ENCODE assay signal across 9 cellular contexts in the genomic region with DNA sequence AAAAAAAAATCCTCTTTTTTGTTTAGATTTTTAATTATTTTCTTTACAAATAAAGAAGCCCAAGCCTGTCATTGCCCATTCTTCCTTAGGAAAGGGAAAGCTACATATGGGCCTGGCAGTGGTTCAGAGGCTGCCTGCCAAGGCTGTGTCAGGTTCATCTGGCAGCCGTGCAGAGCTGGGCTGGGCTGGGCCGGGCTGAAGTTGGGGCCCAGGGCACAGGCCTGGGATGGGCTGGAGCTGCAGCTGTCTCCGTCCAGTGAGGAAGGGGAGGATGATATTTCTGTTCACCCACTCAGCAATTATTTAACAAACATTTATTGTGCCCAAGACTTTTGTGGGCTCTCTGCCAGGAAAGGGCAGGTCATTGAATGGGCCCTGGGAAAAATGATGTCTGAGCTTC. TPM values are rescaled to one million over a fixed set of nuclear protein-coding genes. Genes with fewer than 3 reads are reported as not detected.
A peak's percentile ranks its signal among the peaks of the same experiment; 100 is the strongest.
DNase-seq lines count a peak whose midpoint lies in the region; ATAC-seq, FAIRE-seq and TF ChIP-seq lines count a peak whose summit lies in the region.
"Had no signal": no experiment of that assay in that cellular context is flagged by ENCODE, and none has a peak within 500 bp of the region (broad histone marks: within the 10 kb centered on the region; RNA-seq: fewer than 3 reads in every experiment).

No MANE protein-coding gene starts in this region.

- 35% methylated on average over 3 of the region's 3 CpGs for WGBS in suprapubic skin

- peak; percentile 27 for DNase-seq in AG08395 (ENCODE audit: low spot score)
- peak; percentile 85 for DNase-seq in NCI-H2196 (lab: John Stamatoyannopoulos, UW; ENCODE audit: unreplicated experiment)
- peak; percentile 25 for DNase-seq in endothelial cell of umbilical vein (ENCODE audit: low read depth, low spot score)
- DNase-seq in medulla oblongata (ENCODE audit: extremely low spot score) = peak; percentile 62
- no peak for DNase-seq in HuH-7 (ENCODE audit: low spot score)
- DNase-seq in GM12892 (ENCODE audit: insufficient read length) = no peak
- no peak for DNase-seq in suprapubic skin (ENCODE audit: low spot score in 2 of 2)
- DNase-seq: effector memory CD4-positive, alpha-beta T cell had no signal

- TF ChIP-seq POLR2A in endothelial cell of umbilical vein (IDR thresholded peaks at IDR 0.05; ENCODE audit: low read depth, low read length) = no peak
- no peak for TF ChIP-seq POLR2A in GM12892 (IDR thresholded peaks at IDR 0.05; ENCODE audit: low read depth, low read length)
- TF ChIP-seq POLR2A in suprapubic skin (IDR thresholded peaks at IDR 0.05) = no peak

- no peaks in the 10 kb centered on the region for H3K9me3 ChIP-seq in endothelial cell of umbilical vein (replicated peaks; ENCODE audit: control insufficient read depth, insufficient read depth, low read length)
- H3K9me3 ChIP-seq in suprapubic skin = no peaks in the 10 kb centered on the region

- no peaks in the 10 kb centered on the region for H4K20me1 ChIP-seq in endothelial cell of umbilical vein (replicated peaks; ENCODE audit: control insufficient read depth, extremely low read depth, insufficient read depth, low read length)

- H3K4me2 ChIP-seq in endothelial cell of umbilical vein (ENCODE audit: insufficient read depth, low read length) = no peak overlapping the region

- no TSS peak for BruUV-seq in endothelial cell of umbilical vein (replicated peaks; lab: Mats Ljungman, UMichigan)

- no peak for FAIRE-seq in endothelial cell of umbilical vein (lab: Jason Lieb, UNC)
- FAIRE-seq in GM12892 (lab: Jason Lieb, UNC) = no peak

- H3K4me1 ChIP-seq in endothelial cell of umbilical vein (ENCODE audit: control insufficient read depth, extremely low read depth, insufficient read depth, low read length) (no peaks in the 10 kb centered on the region), suprapubic skin (peaks cover 5% of the 10 kb centered on the region)

- no peak for TF ChIP-seq EP300 in suprapubic skin (IDR thresholded peaks at IDR 0.05)

- H3K27ac ChIP-seq in endothelial cell of umbilical vein (ENCODE audit: insufficient read depth, low read depth, low read length) (no peak overlapping the region), suprapubic skin (no peak overlapping the region)

- H2AFZ ChIP-seq in endothelial cell of umbilical vein (ENCODE audit: low read depth, low read length) = no peak overlapping the region

- H3K4me3 ChIP-seq in endothelial cell of umbilical vein (replicated peaks in 1 of 3; ENCODE audit: insufficient read depth in 1 of 3, low read depth in 1 of 3, low read length in 3 of 3) (no peak overlapping the region), suprapubic skin (no peak overlapping the region)

- no peak for TF ChIP-seq CTCF in endothelial cell of umbilical vein (IDR thresholded peaks at IDR 0.05; ENCODE audit: extremely low read depth in 1 of 2, insufficient read depth in 1 of 2, low read depth in 1 of 2, low read length in 2 of 2)
- no peak for TF ChIP-seq CTCF in suprapubic skin (IDR thresholded peaks at IDR 0.05)

- no peak overlapping the region for H3K9ac ChIP-seq in endothelial cell of umbilical vein (replicated peaks; ENCODE audit: extremely low read depth, insufficient read depth, low read length)

- H3K27me3 ChIP-seq in endothelial cell of umbilical vein (ENCODE audit: control insufficient read depth in 2 of 2, insufficient read depth in 2 of 2, low read length in 2 of 2) = peaks cover 2 to 5% of the 10 kb centered on the region in 2 experiments
- H3K27me3 ChIP-seq in suprapubic skin = no peaks in the 10 kb centered on the region

- POLR2A ChIA-PET in endothelial cell of umbilical vein (lab: Charles Lee) = no interaction called here

- H3K79me2 ChIP-seq in endothelial cell of umbilical vein (ENCODE audit: control insufficient read depth, insufficient read depth, low read length) = no peaks in the 10 kb centered on the region

- no peaks in the 10 kb centered on the region for H3K9me1 ChIP-seq in endothelial cell of umbilical vein (replicated peaks; ENCODE audit: control insufficient read depth, extremely low read depth, insufficient read depth, low read length)

- no peak for ATAC-seq in HG02970 (IDR thresholded peaks at IDR 0.05; ENCODE audit: low FRiP score, unreplicated experiment)

- dilution Hi-C loops in endothelial cell of umbilical vein (cut with MboI; ENCODE audit: extremely low pct_ligation_motif_present, low sequenced_read_pairs) = no loop called here

- CTCF ChIA-PET in endothelial cell of umbilical vein (lab: Charles Lee) = interaction anchor here (1.2 to 14.3 kb wide), 5 partner anchors 8 to 192 kb away, joined by 3 to 306 read pairs (median 7); no protein-coding TSS in a partner anchor

- H3K36me3 ChIP-seq in endothelial cell of umbilical vein (ENCODE audit: control insufficient read depth in 2 of 2, extremely low read depth in 1 of 2, insufficient read depth in 2 of 2, low read length in 2 of 2) = no peaks in the 10 kb centered on the region
- H3K36me3 ChIP-seq in suprapubic skin = no peaks in the 10 kb centered on the region

- intact Hi-C loops in endothelial cell of umbilical vein (cut with micrococcal nuclease) = no loop called here

TF ChIP-seq in endothelial cell of umbilical vein, 7 proteins besides CTCF, POLR2A, EP300 and RAD21:
- TF ChIP-seq, protein P1, sequence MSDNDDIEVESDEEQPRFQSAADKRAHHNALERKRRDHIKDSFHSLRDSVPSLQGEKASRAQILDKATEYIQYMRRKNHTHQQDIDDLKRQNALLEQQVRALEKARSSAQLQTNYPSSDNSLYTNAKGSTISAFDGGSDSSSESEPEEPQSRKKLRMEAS (IDR thresholded peaks at IDR 0.05; ENCODE audit: insufficient read depth, insufficient read length) = no peak
- TF ChIP-seq EZH2 (IDR thresholded peaks at IDR 0.05; ENCODE audit: borderline replicate concordance, low read depth, low read length, severe bottlenecking) (no peak), FOS (IDR thresholded peaks at IDR 0.05; ENCODE audit: borderline replicate concordance, insufficient read depth, low read length) (no peak), POLR2AphosphoS5 (IDR thresholded peaks at IDR 0.05; ENCODE audit: insufficient read depth, low read depth, low read length) (no peak), MYC (IDR thresholded peaks at IDR 0.05; ENCODE audit: low read depth, low read length) (no peak), JUN (IDR thresholded peaks at IDR 0.05; ENCODE audit: borderline replicate concordance, insufficient read depth, insufficient read length, low read depth) (no peak), GATA2 (IDR thresholded peaks at IDR 0.05; ENCODE audit: insufficient read depth, insufficient read length, low read depth, low read length) (no peak)
TF ChIP-seq in endothelial cell of umbilical vein: peak in this region for 0.

RNA-seq across cellular contexts. Expression of a gene that starts 4.6 kb away (rescaled TPM):
- total RNA-seq in endothelial cell of umbilical vein (6.1 and 9.5 TPM in 2 replicates), suprapubic skin (10 to 100 TPM in 1 of 4 donors, 1 to 10 TPM in 3; 2.2 to 10.9 (median 3.5) TPM)
- 1.7 and 2.5 TPM in 2 replicates for polyA plus RNA-seq in endothelial cell of umbilical vein
- polyA plus RNA-seq in endothelial cell of umbilical vein (2011; cell fraction: cytosol; rRNA removed) = 1.6 and 1.9 TPM in 2 replicates
- 5.4 and 7.8 TPM in 2 replicates for polyA plus RNA-seq in endothelial cell of umbilical vein (2011; cell fraction: nucleus; rRNA removed)
- 5.2 and 7.3 TPM in 2 replicates for polyA plus RNA-seq in endothelial cell of umbilical vein (2012)
- 1.8 and 4.1 TPM in 2 replicates for polyA minus RNA-seq in endothelial cell of umbilical vein
- 5.5 TPM for polyA minus RNA-seq in endothelial cell of umbilical vein (2011; cell fraction: cytosol; rRNA and poly(A)+ RNA removed)
- polyA minus RNA-seq in endothelial cell of umbilical vein (2011; cell fraction: nucleus; rRNA and poly(A)+ RNA removed) = 3.6 and 5.2 TPM in 2 replicates
- 0.25 TPM for polyA plus RNA-seq in GM12892 (2012; ENCODE audit: missing spikeins)

RNA-seq across cellular contexts. Expression of a gene that starts 11.4 kb away (rescaled TPM):
- total RNA-seq in endothelial cell of umbilical vein = 78.9 and 79.0 TPM in 2 replicates
- polyA plus RNA-seq in endothelial cell of umbilical vein = 65.1 and 69.7 TPM in 2 replicates
- 86.7 and 89.2 TPM in 2 replicates for polyA plus RNA-seq in endothelial cell of umbilical vein (2011; cell fraction: cytosol; rRNA removed)
- 65.4 and 71.4 TPM in 2 replicates for polyA plus RNA-seq in endothelial cell of umbilical vein (2011; cell fraction: nucleus; rRNA removed)
- polyA plus RNA-seq in endothelial cell of umbilical vein (2012) = 66.3 and 71.6 TPM in 2 replicates
- polyA minus RNA-seq in endothelial cell of umbilical vein = 61.1 and 88.0 TPM in 2 replicates
- 45.4 TPM for polyA minus RNA-seq in endothelial cell of umbilical vein (2011; cell fraction: cytosol; rRNA and poly(A)+ RNA removed)
- 25.3 and 29.7 TPM in 2 replicates for polyA minus RNA-seq in endothelial cell of umbilical vein (2011; cell fraction: nucleus; rRNA and poly(A)+ RNA removed)
- 29.3 TPM for polyA plus RNA-seq in GM12892 (2012; ENCODE audit: missing spikeins)
- 10 to 100 TPM; 40.1 to 55.0 (median 46.6) TPM for total RNA-seq in suprapubic skin

Comparison
In these comparisons a context has a peak if more than half of its experiments do, and no peak if none do; other contexts are left out.
1. DNase-seq: peak in AG08395 (single experiment), NCI-H2196 (single experiment), endothelial cell of umbilical vein (single experiment) and medulla oblongata (single experiment); none in HuH-7 (single experiment), GM12892 (single experiment) and suprapubic skin (0 of 2).